8 cellular contexts compared by ENCODE assay signal in the genomic region with DNA sequence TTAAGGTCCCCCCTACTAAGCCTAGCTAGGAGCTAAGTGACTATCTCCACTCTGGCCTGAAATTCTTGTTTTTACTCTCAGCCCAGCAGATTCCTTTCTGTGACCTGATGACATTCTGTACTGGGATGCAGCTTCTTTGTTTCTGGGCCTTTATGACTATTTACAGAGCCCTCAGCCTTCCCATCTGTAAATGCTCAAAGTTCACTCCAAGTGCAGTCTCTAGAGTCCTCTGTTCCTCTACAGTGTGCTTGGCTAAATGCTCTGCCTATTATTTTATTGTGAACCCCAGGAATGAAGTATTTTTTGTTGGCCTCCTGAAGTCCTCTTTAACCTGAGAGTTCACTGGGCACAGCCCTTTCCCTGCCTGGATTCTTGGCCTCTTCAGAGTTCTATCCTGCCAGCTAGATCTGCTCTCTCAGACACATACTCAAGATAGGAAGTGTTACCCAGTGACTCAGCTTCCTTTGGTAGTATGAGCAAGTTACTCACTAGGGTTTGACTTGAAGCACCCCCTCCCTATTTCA.
DNase-seq lines count a peak whose midpoint lies in the region; TF ChIP-seq lines count a peak whose summit lies in the region.

No MANE protein-coding gene starts in this region.

- H3K9ac ChIP-seq in GM23248 = no peak overlapping the region
- no peak overlapping the region for H3K9ac ChIP-seq in trophoblast cell (ENCODE audit: low read length)

- no peak overlapping the region for H2BK120ac ChIP-seq in trophoblast cell (ENCODE audit: insufficient read depth, low read length, poor library complexity)

- H2AFZ ChIP-seq in GM23248 (peak overlapping the region; percentile 26; the same call in 1 of the 2 replicates), trophoblast cell (ENCODE audit: insufficient read depth, low read length, poor library complexity) (no peak overlapping the region)

- H3F3A ChIP-seq in GM23248 (ENCODE audit: insufficient read depth) = no peaks in the 10 kb centered on the region

- H3K9me3 ChIP-seq in GM23248 (ENCODE audit: low read depth) = no peaks in the 10 kb centered on the region
- H3K9me3 ChIP-seq in Peyer's patch = no peaks in the 10 kb centered on the region
- H3K9me3 ChIP-seq in vagina = no peaks in the 10 kb centered on the region
- no peaks in the 10 kb centered on the region for H3K9me3 ChIP-seq in trophoblast cell (ENCODE audit: insufficient read depth, low read depth, low read length)

- H4K20me1 ChIP-seq in GM23248 (ENCODE audit: insufficient read depth) = no peaks in the 10 kb centered on the region

- no peak overlapping the region for H4K8ac ChIP-seq in trophoblast cell (ENCODE audit: low read depth, low read length)

- in situ Hi-C loops in GM23248 (cut with MboI) = no loop called here

- H3K4me3 ChIP-seq in GM12865 (ENCODE audit: low read depth, low read length) (no peak overlapping the region), GM23248 (no peak overlapping the region), Peyer's patch (no peak overlapping the region), vagina (no peak overlapping the region), trophoblast cell (ENCODE audit: low read depth, low read length) (no peak overlapping the region)

- H3K27me3 ChIP-seq in GM23248 (replicated peaks; ENCODE audit: insufficient read depth) = no peaks in the 10 kb centered on the region
- no peaks in the 10 kb centered on the region for H3K27me3 ChIP-seq in Peyer's patch
- H3K27me3 ChIP-seq in vagina = no peaks in the 10 kb centered on the region
- H3K27me3 ChIP-seq in trophoblast cell (ENCODE audit: insufficient read depth, low read length) = no peaks in the 10 kb centered on the region

- H3K79me1 ChIP-seq in trophoblast cell (ENCODE audit: low read length) = no peaks in the 10 kb centered on the region

- no peak overlapping the region for H4K91ac ChIP-seq in trophoblast cell (ENCODE audit: low read depth, low read length)

- peak; percentile 67 for DNase-seq in GM12865 (ENCODE audit: low read depth)
- peak; percentile 73 for DNase-seq in GM23248
- no peak for DNase-seq in Peyer's patch
- DNase-seq in iris pigment epithelial cell (ENCODE audit: low read depth) = peak; percentile 92
- no peak for DNase-seq in vagina (ENCODE audit: extremely low spot score in 2 of 2)
- no peak for DNase-seq in trophoblast cell
- DNase-seq in RPMI8226 = no peak
- DNase-seq in ureter (ENCODE audit: low spot score) = no peak

- no peak overlapping the region for H4K12ac ChIP-seq in trophoblast cell (ENCODE audit: low read depth, low read length)

- no peak overlapping the region for H2BK12ac ChIP-seq in trophoblast cell (ENCODE audit: low read length)

- TF ChIP-seq CTCF in GM12865 (IDR thresholded peaks at IDR 0.05; ENCODE audit: insufficient read depth, low read depth, low read length, missing control alignments) (no peak), Peyer's patch (IDR thresholded peaks at IDR 0.05) (no peak), vagina (IDR thresholded peaks at IDR 0.05) (no peak)

- H3K4ac ChIP-seq in trophoblast cell (ENCODE audit: low read depth, low read length) = no peak overlapping the region

- H3K4me2 ChIP-seq in GM23248 (ENCODE audit: unreplicated experiment) (no peak overlapping the region), trophoblast cell (ENCODE audit: low read length) (no peak overlapping the region)

- no peak overlapping the region for H3K23ac ChIP-seq in trophoblast cell (ENCODE audit: low read length)

- no peak overlapping the region for H2AK5ac ChIP-seq in trophoblast cell (ENCODE audit: low read length)

- no peaks in the 10 kb centered on the region for H3K9me2 ChIP-seq in GM23248 (ENCODE audit: insufficient read depth)

- H3K79me2 ChIP-seq in GM23248 (ENCODE audit: insufficient read depth) (no peaks in the 10 kb centered on the region), trophoblast cell (ENCODE audit: control insufficient read depth, insufficient read depth, low read length, poor library complexity) (no peaks in the 10 kb centered on the region)

- H3K4me1 ChIP-seq in GM23248 (ENCODE audit: insufficient read depth) (peaks cover 9% of the 10 kb centered on the region; the same call in 1 of the 2 replicates), Peyer's patch (peaks cover 0 to 3% (median 0%) of the 10 kb centered on the region in 4 donors), vagina (peaks cover 45% of the 10 kb centered on the region), trophoblast cell (ENCODE audit: control insufficient read depth in 1 of 2, insufficient read depth in 2 of 2, low read length in 2 of 2) (no peaks in the 10 kb centered on the region)

- TF ChIP-seq POLR2A in Peyer's patch (IDR thresholded peaks at IDR 0.05) (no peak), vagina (IDR thresholded peaks at IDR 0.05) (no peak)

- H3K27ac ChIP-seq in GM23248 (peak overlapping the region; percentile 38; the same call in 1 of the 2 replicates), Peyer's patch (peak overlapping the region in 3 of 4 donors; percentile 9 to 52 (median 19)), vagina (peak overlapping the region; percentile 22), trophoblast cell (ENCODE audit: low read depth, low read length) (no peak overlapping the region)

- no peak overlapping the region for H2BK5ac ChIP-seq in trophoblast cell (ENCODE audit: low read depth, low read length, poor library complexity)

- intact Hi-C loops in vagina (cut with DNase I) = no loop called here

- no peak overlapping the region for H3K14ac ChIP-seq in trophoblast cell (ENCODE audit: low read length)

- H3K18ac ChIP-seq in trophoblast cell (ENCODE audit: low read length) = no peak overlapping the region

- H3K36me3 ChIP-seq in GM23248 (ENCODE audit: low read depth) = no peaks in the 10 kb centered on the region
- no peaks in the 10 kb centered on the region for H3K36me3 ChIP-seq in Peyer's patch
- no peaks in the 10 kb centered on the region for H3K36me3 ChIP-seq in vagina
- H3K36me3 ChIP-seq in trophoblast cell (ENCODE audit: control insufficient read depth in 1 of 2, insufficient read depth in 2 of 2, low read length in 2 of 2) = no peaks in the 10 kb centered on the region

Comparison
In these comparisons a context has a peak if more than half of its experiments do, and no peak if none do; other contexts are left out.
1. DNase-seq: peak in GM12865 (single experiment), GM23248 (single experiment) and iris pigment epithelial cell (single experiment); none in Peyer's patch (0 of 3), vagina (0 of 2), trophoblast cell (0 of 2), RPMI8226 (single experiment) and ureter (single experiment).